Comparison of ENCODE assay signal across 21 cellular contexts in genomic region chr19:28426902-28427232, GRCh38.
A peak's percentile ranks its signal among the peaks of the same experiment; 100 is the strongest.
DNase-seq lines count a peak whose midpoint lies in the region; ATAC-seq and TF ChIP-seq lines count a peak whose summit lies in the region.
"Had no signal": no experiment of that assay in that cellular context is flagged by ENCODE, and none has a peak within 500 bp of the region (broad histone marks: within the 10 kb centered on the region; RNA-seq: fewer than 3 reads in every experiment).

No MANE protein-coding gene starts in this region.

- H3K4me1 Mint-ChIP-seq in neural progenitor cell, result peaks cover 38% of the 10 kb centered on the region

- no peak overlapping the region for H3K4me2 ChIP-seq in fibroblast of lung (ENCODE audit: extremely low read depth, insufficient read depth, low read length)
- H3K4me2 ChIP-seq in neural progenitor cell, result no peak overlapping the region

- H3K4me1 ChIP-seq in fibroblast of lung (ENCODE audit: control insufficient read depth, extremely low read depth, insufficient read depth, low read length) (no peaks in the 10 kb centered on the region), neural progenitor cell (peaks cover 17% of the 10 kb centered on the region), heart left ventricle (no peaks in the 10 kb centered on the region)
- H3K4me1 ChIP-seq: BE2C, left lung, pancreas had no signal

- no peaks in the 10 kb centered on the region for H3K9me3 Mint-ChIP-seq in neural progenitor cell
- H3K9me3 Mint-ChIP-seq: activated CD8-positive, alpha-beta T cell treated with anti-CD3 and anti-CD28 coated beads for 36 hours; activated naive CD4-positive, alpha-beta T cell treated with anti-CD3 and anti-CD28 coated beads, Interleukin-2, amount 50 U/mL, for 24 hours; activated T-cell treated with anti-CD3 and anti-CD28 coated beads, Interleukin-2, amount 50 U/mL, for 4 hours had no signal

- 30 to 56% (median 38%) methylated on average over 2 of the region's 2 CpGs for WGBS in heart left ventricle, 4 donors

- H2AFZ ChIP-seq in fibroblast of lung (ENCODE audit: low read length) (no peak overlapping the region), neural progenitor cell (replicated peaks) (no peak overlapping the region)

- H3K36me3 Mint-ChIP-seq in neural progenitor cell, result no peaks in the 10 kb centered on the region
- H3K36me3 Mint-ChIP-seq: activated naive CD4-positive, alpha-beta T cell treated with anti-CD3 and anti-CD28 coated beads, Interleukin-2, amount 50 U/mL, for 24 hours; brain had no signal

- no peak overlapping the region for H3K4me3 Mint-ChIP-seq in neural progenitor cell
- H3K4me3 Mint-ChIP-seq: activated CD8-positive, alpha-beta T cell treated with anti-CD3 and anti-CD28 coated beads for 36 hours; activated naive CD4-positive, alpha-beta T cell treated with anti-CD3 and anti-CD28 coated beads, Interleukin-2, amount 50 U/mL, for 24 hours; activated T-cell treated with anti-CD3 and anti-CD28 coated beads, Interleukin-2, amount 50 U/mL, for 4 hours had no signal

- H3K27me3 ChIP-seq in MG63 (no peaks in the 10 kb centered on the region), fibroblast of lung (ENCODE audit: control insufficient read depth, insufficient read depth, low read length) (no peaks in the 10 kb centered on the region), neural progenitor cell (no peaks in the 10 kb centered on the region), heart left ventricle (peaks cover 0 to 28% (median 0%) of the 10 kb centered on the region in 9 donors)
- H3K27me3 ChIP-seq: BE2C had no signal

- TF ChIP-seq CTCF in fibroblast of lung (conservative IDR thresholded peaks at IDR 0.05 in 1 of 2, IDR thresholded peaks at IDR 0.05 in 1 of 2; ENCODE audit: low read depth in 1 of 2, low read length in 2 of 2), result no peak
- TF ChIP-seq CTCF in neural progenitor cell (IDR thresholded peaks at IDR 0.05), result no peak
- no peak for TF ChIP-seq CTCF in heart left ventricle (IDR thresholded peaks at IDR 0.05)

- no peaks in the 10 kb centered on the region for H3F3A ChIP-seq in neural progenitor cell (ENCODE audit: low read depth)

- peaks cover 8% of the 10 kb centered on the region for H3K27me3 Mint-ChIP-seq in neural progenitor cell (ENCODE audit: insufficient read depth, low read depth)
- H3K27me3 Mint-ChIP-seq: activated naive CD4-positive, alpha-beta T cell treated with anti-CD3 and anti-CD28 coated beads, Interleukin-2, amount 50 U/mL, for 24 hours had no signal

- ATAC-seq in HG03442 (IDR thresholded peaks at IDR 0.05; ENCODE audit: unreplicated experiment), result no peak
- no peak for ATAC-seq in heart left ventricle
- ATAC-seq: activated CD8-positive, alpha-beta T cell treated with anti-CD3 and anti-CD28 coated beads for 36 hours; left lung; pancreas had no signal

- no peak overlapping the region for H3K9ac ChIP-seq in fibroblast of lung (ENCODE audit: insufficient read depth, low read length)
- H3K9ac ChIP-seq in neural progenitor cell, result no peak overlapping the region

- no peak overlapping the region for H3K4me3 ChIP-seq in MG63
- H3K4me3 ChIP-seq in fibroblast of lung (replicated peaks in 1 of 4; ENCODE audit: control extremely low read depth in 1 of 4, insufficient read depth in 1 of 4, low read depth in 3 of 4, low read length in 4 of 4), result no peak overlapping the region
- no peak overlapping the region for H3K4me3 ChIP-seq in neural progenitor cell
- H3K4me3 ChIP-seq in heart left ventricle, result no peak overlapping the region
- H3K4me3 ChIP-seq: left lung, pancreas, skin epidermis, thoracic aorta had no signal

- H3K27ac ChIP-seq in fibroblast of lung (ENCODE audit: insufficient read depth, low read length) (no peak overlapping the region), neural progenitor cell (no peak overlapping the region), heart left ventricle (no peak overlapping the region)
- H3K27ac ChIP-seq: left lung, pancreas, skin epidermis, thoracic aorta had no signal

- H3K79me2 ChIP-seq in fibroblast of lung (ENCODE audit: control insufficient read depth, insufficient read depth, low read length), result no peaks in the 10 kb centered on the region
- H3K79me2 ChIP-seq in neural progenitor cell (ENCODE audit: low read depth), result no peaks in the 10 kb centered on the region

- TF ChIP-seq POLR2A in heart left ventricle (IDR thresholded peaks at IDR 0.05), result no peak

- H3K9me3 ChIP-seq in MG63 (no peaks in the 10 kb centered on the region), fibroblast of lung (ENCODE audit: control insufficient read depth, insufficient read depth, low read depth, low read length) (no peaks in the 10 kb centered on the region), neural progenitor cell (ENCODE audit: low read depth) (no peaks in the 10 kb centered on the region), heart left ventricle (no peaks in the 10 kb centered on the region)
- H3K9me3 ChIP-seq: BE2C, left lung, pancreas, thoracic aorta had no signal

- intact Hi-C loops in heart left ventricle (cut with DNase I), result no loop called here

- H4K20me1 ChIP-seq in fibroblast of lung (ENCODE audit: control insufficient read depth, extremely low read depth, insufficient read depth, low read length) (no peaks in the 10 kb centered on the region), neural progenitor cell (ENCODE audit: low read depth) (no peaks in the 10 kb centered on the region)

- DNase-seq in Daoy (ENCODE audit: low read depth) (peak; percentile 94), MG63 (peak; percentile 49), fibroblast of lung (ENCODE audit: low read depth in 2 of 2) (peak; percentile 1 to 80), neural progenitor cell (ENCODE audit: low spot score) (peak; percentile 16), GF-D8 (lab: John Stamatoyannopoulos, UW) (no peak), heart left ventricle (no peak)
- DNase-seq in stimulated activated CD4-positive, alpha-beta T cell treated with anti-CD3 and anti-CD28 coated beads, Interleukin-15, amount 100 ng/mL, for 24 hours, result no peak
- DNase-seq: activated CD8-positive, alpha-beta T cell treated with anti-CD3 and anti-CD28 coated beads for 36 hours; activated T-cell treated with anti-CD3 and anti-CD28 coated beads, Interleukin-2, amount 50 U/mL, for 4 hours; BE2C; KG1; left lung; NCI-H1092 treated with DMSO at 0.1 percent for 48 hours; NCI-H2107; NCI-H774; pancreas had no signal

- H3K36me3 ChIP-seq in MG63 (no peaks in the 10 kb centered on the region), fibroblast of lung (ENCODE audit: control insufficient read depth, insufficient read depth, low read length) (no peaks in the 10 kb centered on the region), neural progenitor cell (no peaks in the 10 kb centered on the region), heart left ventricle (no peaks in the 10 kb centered on the region)
- H3K36me3 ChIP-seq: BE2C, left lung, pancreas, thoracic aorta had no signal

- H3K27ac Mint-ChIP-seq in neural progenitor cell, result no peak overlapping the region
- H3K27ac Mint-ChIP-seq: activated CD8-positive, alpha-beta T cell treated with anti-CD3 and anti-CD28 coated beads for 36 hours; activated naive CD4-positive, alpha-beta T cell treated with anti-CD3 and anti-CD28 coated beads, Interleukin-2, amount 50 U/mL, for 24 hours had no signal

Comparison
In these comparisons a context has a peak if more than half of its experiments do, and no peak if none do; other contexts are left out.
1. DNase-seq: peak in Daoy (single experiment), MG63 (single experiment), fibroblast of lung (2 of 2) and neural progenitor cell (single experiment); none in stimulated activated CD4-positive, alpha-beta T cell treated with anti-CD3 and anti-CD28 coated beads, Interleukin-15, amount 100 ng/mL, for 24 hours (single experiment), GF-D8 (single experiment) and heart left ventricle (0 of 5).